ENCODE assay signal across 8 cellular contexts in the genomic region with DNA sequence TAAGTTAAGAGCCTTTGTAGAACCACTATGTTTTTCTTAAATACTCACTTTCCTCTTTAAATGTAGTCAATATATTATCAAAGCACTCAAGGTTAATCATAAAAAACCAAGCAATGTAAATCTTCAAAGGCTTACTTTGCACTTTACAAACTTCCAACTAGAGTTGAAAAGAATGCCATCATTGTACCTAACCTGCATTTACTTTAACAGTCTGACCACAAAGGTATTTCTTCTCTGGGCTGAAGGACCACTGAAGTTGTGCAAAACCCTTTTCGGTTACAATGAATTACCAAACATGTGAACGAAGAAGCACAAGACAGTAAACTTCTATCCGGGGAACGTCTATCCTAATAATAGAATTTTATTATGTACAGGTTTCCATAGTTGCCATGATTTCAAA. TPM values are rescaled to one million over a fixed set of nuclear protein-coding genes. Genes with fewer than 3 reads are reported as not detected.
DNase-seq lines count a peak whose midpoint lies in the region; ATAC-seq and TF ChIP-seq lines count a peak whose summit lies in the region.

No MANE protein-coding gene starts in this region.

- peaks cover 14 to 100% (median 54%) of the 10 kb centered on the region in 6 donors for H3K4me1 ChIP-seq in spleen

- in situ Hi-C loops in GM13977 (cut with MboI; ENCODE audit: low pct_unique_long_range_greater_than_20kb, low sequenced_read_pairs, unreplicated experiment), result no loop called here

- H3K27ac Mint-ChIP-seq in activated CD4-positive, alpha-beta T cell treated with anti-CD3 and anti-CD28 coated beads, Interleukin-2, amount 10 ng/mL, durations not matched to agents 24 days and 14 days, result no peak overlapping the region

- DNase-seq in activated CD4-positive, alpha-beta T cell treated with anti-CD3 and anti-CD28 coated beads, Interleukin-2, amount 10 ng/mL, durations not matched to agents 24 days and 14 days, result peak; percentile 49
- no peak for DNase-seq in activated CD4-positive, alpha-beta T cell treated with anti-CD3 and anti-CD28 coated beads for 48 hours
- DNase-seq in fibroblast of the aortic adventitia (ENCODE audit: low read depth) (no peak), spleen (no peak), GM13977 (ENCODE audit: low spot score) (no peak)
- no peak for DNase-seq in stimulated activated CD4-positive, alpha-beta T cell treated with anti-CD3 and anti-CD28 coated beads, Interleukin-15, amount 100 ng/mL, for 24 hours

- no peak for TF ChIP-seq POLR2A in spleen (IDR thresholded peaks at IDR 0.05)

- intact Hi-C loops in activated CD4-positive, alpha-beta T cell treated with anti-CD3 and anti-CD28 coated beads, Interleukin-2, amount 10 ng/mL, durations not matched to agents 24 days and 14 days (cut with micrococcal nuclease), result loop anchor here (5.0 kb wide), 1 partner anchor 143 kb away; no protein-coding TSS in a partner anchor
- intact Hi-C loops in spleen (cut with DNase I; ENCODE audit: low total_unique reads), result no loop called here

- peak overlapping the region; percentile 97 for H3K4me3 Mint-ChIP-seq in activated CD4-positive, alpha-beta T cell treated with anti-CD3 and anti-CD28 coated beads, Interleukin-2, amount 10 ng/mL, durations not matched to agents 24 days and 14 days

- H3K9me3 Mint-ChIP-seq in activated CD4-positive, alpha-beta T cell treated with anti-CD3 and anti-CD28 coated beads, Interleukin-2, amount 10 ng/mL, durations not matched to agents 24 days and 14 days, result no peaks in the 10 kb centered on the region

- H3K36me3 Mint-ChIP-seq in activated CD4-positive, alpha-beta T cell treated with anti-CD3 and anti-CD28 coated beads, Interleukin-2, amount 10 ng/mL, durations not matched to agents 24 days and 14 days (ENCODE audit: low read depth), result peaks cover 25% of the 10 kb centered on the region

- H3K4me3 ChIP-seq in fibroblast of the aortic adventitia (ENCODE audit: low read depth, low read length) (peak overlapping the region; percentile 80), spleen (peak overlapping the region in 4 of 8 donors; percentile 79 to 90 (median 84))

- H3K36me3 ChIP-seq in spleen, result no peaks in the 10 kb centered on the region

- H3K4me1 Mint-ChIP-seq in activated CD4-positive, alpha-beta T cell treated with anti-CD3 and anti-CD28 coated beads, Interleukin-2, amount 10 ng/mL, durations not matched to agents 24 days and 14 days, result peaks cover 55% of the 10 kb centered on the region

- no peak for TF ChIP-seq CTCF in VCaP (conservative IDR thresholded peaks at IDR 0.05)
- TF ChIP-seq CTCF in fibroblast of the aortic adventitia (IDR thresholded peaks at IDR 0.05; ENCODE audit: insufficient read depth, low read length), result no peak
- no peak for TF ChIP-seq CTCF in spleen (IDR thresholded peaks at IDR 0.05 in 8 of 11, conservative IDR thresholded peaks at IDR 0.05 in 3 of 11)
- no peak for TF ChIP-seq CTCF in GM13977 (IDR thresholded peaks at IDR 0.05; ENCODE audit: extremely low read depth, insufficient read depth, missing control alignments)

- WGBS in spleen, 5 donors, result 46 to 75% (median 58%) methylated on average over 4 of the region's 4 CpGs

- no peak for ATAC-seq in HG02642 (IDR thresholded peaks at IDR 0.05; ENCODE audit: poor library complexity, unreplicated experiment)

- H3K9me3 ChIP-seq in spleen, result no peaks in the 10 kb centered on the region

- H3K27ac ChIP-seq in VCaP (peak overlapping the region; percentile 98; the same call in 1 of the 2 replicates), spleen (peak overlapping the region in 5 of 8 donors; percentile 91 to 96 (median 95))

- peaks cover 0 to 23% (median 0%) of the 10 kb centered on the region in 7 donors for H3K27me3 ChIP-seq in spleen (replicated peaks in 1 of 7)

- H3K27me3 Mint-ChIP-seq in activated CD4-positive, alpha-beta T cell treated with anti-CD3 and anti-CD28 coated beads, Interleukin-2, amount 10 ng/mL, durations not matched to agents 24 days and 14 days, result no peaks in the 10 kb centered on the region

RNA-seq across cellular contexts. Expression of a gene that starts 3.0 kb away (rescaled TPM):
- 75.8 and 80.3 TPM in 2 replicates for total RNA-seq in activated CD4-positive, alpha-beta T cell treated with anti-CD3 and anti-CD28 coated beads, Interleukin-2, amount 10 ng/mL, durations not matched to agents 24 days and 14 days
- total RNA-seq in fibroblast of the aortic adventitia (ENCODE audit: low replicate concordance) (34.5 and 45.0 TPM in 2 replicates), spleen (10 to 100 TPM; 28.6 to 53.4 (median 38.0) TPM)
- 1 to 10 TPM; 4.8 to 7.4 (median 5.2) TPM for polyA plus RNA-seq in spleen
